ENCODE assay signal across 1 cellular context in the genomic region with DNA sequence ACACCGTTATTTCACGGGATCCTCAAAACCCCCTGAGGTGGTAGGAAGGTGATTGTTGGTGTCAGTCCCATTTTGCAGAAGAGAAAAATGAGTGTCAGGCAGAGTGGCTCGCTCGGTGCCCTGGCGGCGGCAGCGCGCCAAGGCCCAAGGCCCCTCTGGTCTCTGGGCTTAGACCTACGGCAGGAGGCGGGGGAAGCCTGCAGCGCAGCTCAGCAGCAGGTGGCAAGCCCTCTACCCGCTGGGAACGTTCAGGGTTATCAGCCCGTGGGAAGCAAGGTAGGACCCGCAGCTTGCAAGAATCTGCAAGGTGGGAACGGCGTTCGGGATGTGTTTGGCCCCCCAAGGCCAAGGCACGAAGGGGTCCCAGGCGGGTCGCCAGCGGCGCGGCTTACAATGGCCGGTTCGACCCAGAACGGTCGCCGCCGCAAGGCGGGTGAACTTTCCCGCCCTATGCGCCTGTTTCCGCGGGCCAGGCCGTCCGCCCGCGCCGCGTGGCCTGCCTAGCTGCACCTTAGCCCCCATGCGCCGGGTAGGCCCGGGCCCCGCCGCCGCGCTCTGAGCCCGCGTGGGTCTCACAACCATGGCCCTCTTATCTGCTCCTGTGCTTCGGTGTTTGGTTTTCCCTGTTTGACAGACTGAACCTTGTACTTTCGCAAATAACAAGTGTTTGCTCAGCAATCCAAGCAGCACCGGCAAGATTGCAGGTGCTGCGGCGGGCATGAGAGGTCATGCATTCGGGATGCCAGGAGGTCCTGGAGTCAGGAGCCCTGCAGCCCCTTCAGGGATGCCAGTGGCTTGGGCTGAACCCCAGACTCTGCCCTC.
A peak's percentile ranks its signal among the peaks of the same experiment; 100 is the strongest.
TF ChIP-seq lines count a peak whose summit lies in the region.

No MANE protein-coding gene starts in this region.

TF ChIP-seq in HepG2, 621 proteins besides CTCF, POLR2A, EP300 and RAD21 (continued from another document and continues in another):
- no peak for TF ChIP-seq ZBTB40 (IDR thresholded peaks at IDR 0.05)
- TF ChIP-seq ZBTB40 (CRISPR knock-in tag; IDR thresholded peaks at IDR 0.05): peak; percentile 94
- TF ChIP-seq, protein P1, sequence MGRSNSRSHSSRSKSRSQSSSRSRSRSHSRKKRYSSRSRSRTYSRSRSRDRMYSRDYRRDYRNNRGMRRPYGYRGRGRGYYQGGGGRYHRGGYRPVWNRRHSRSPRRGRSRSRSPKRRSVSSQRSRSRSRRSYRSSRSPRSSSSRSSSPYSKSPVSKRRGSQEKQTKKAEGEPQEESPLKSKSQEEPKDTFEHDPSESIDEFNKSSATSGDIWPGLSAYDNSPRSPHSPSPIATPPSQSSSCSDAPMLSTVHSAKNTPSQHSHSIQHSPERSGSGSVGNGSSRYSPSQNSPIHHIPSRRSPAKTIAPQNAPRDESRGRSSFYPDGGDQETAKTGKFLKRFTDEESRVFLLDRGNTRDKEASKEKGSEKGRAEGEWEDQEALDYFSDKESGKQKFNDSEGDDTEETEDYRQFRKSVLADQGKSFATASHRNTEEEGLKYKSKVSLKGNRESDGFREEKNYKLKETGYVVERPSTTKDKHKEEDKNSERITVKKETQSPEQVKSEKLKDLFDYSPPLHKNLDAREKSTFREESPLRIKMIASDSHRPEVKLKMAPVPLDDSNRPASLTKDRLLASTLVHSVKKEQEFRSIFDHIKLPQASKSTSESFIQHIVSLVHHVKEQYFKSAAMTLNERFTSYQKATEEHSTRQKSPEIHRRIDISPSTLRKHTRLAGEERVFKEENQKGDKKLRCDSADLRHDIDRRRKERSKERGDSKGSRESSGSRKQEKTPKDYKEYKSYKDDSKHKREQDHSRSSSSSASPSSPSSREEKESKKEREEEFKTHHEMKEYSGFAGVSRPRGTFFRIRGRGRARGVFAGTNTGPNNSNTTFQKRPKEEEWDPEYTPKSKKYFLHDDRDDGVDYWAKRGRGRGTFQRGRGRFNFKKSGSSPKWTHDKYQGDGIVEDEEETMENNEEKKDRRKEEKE (IDR thresholded peaks at IDR 0.05): no peak
- TF ChIP-seq ZC3H4 (CRISPR knock-in tag; IDR thresholded peaks at IDR 0.05; ENCODE audit: borderline replicate concordance): no peak
- no peak for TF ChIP-seq NFATC3 (CRISPR knock-in tag; IDR thresholded peaks at IDR 0.05)
- peak; percentile 72; the same call in 1 of the 2 replicates for TF ChIP-seq ZNF30 (CRISPR knock-in tag; IDR thresholded peaks at IDR 0.05)
- peak; percentile 99 for TF ChIP-seq ARID5B (CRISPR knock-in tag; IDR thresholded peaks at IDR 0.05)
- TF ChIP-seq SRF (IDR thresholded peaks at IDR 0.05; ENCODE audit: low read depth, low read length): no peak
- no peak; the same call in 1 of the 2 replicates for TF ChIP-seq PRDM10 (CRISPR knock-in tag; IDR thresholded peaks at IDR 0.05; ENCODE audit: low read depth)
- peak; percentile 95 for TF ChIP-seq ARID2 (CRISPR knock-in tag; IDR thresholded peaks at IDR 0.05; ENCODE audit: borderline replicate concordance)
- TF ChIP-seq ARHGAP35 (CRISPR knock-in tag; IDR thresholded peaks at IDR 0.05; ENCODE audit: borderline replicate concordance): peak; percentile 86; the same call in 1 of the 2 replicates
- TF ChIP-seq, protein P2, sequence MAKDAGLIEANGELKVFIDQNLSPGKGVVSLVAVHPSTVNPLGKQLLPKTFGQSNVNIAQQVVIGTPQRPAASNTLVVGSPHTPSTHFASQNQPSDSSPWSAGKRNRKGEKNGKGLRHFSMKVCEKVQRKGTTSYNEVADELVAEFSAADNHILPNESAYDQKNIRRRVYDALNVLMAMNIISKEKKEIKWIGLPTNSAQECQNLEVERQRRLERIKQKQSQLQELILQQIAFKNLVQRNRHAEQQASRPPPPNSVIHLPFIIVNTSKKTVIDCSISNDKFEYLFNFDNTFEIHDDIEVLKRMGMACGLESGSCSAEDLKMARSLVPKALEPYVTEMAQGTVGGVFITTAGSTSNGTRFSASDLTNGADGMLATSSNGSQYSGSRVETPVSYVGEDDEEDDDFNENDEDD (CRISPR knock-in tag; IDR thresholded peaks at IDR 0.05; ENCODE audit: borderline replicate concordance): peak; percentile 95
- TF ChIP-seq ZSCAN22 (CRISPR knock-in tag; IDR thresholded peaks at IDR 0.05): no peak
- peak; percentile 55; the same call in 1 of the 2 replicates for TF ChIP-seq ZNF335 (CRISPR knock-in tag; IDR thresholded peaks at IDR 0.05)
- peak; percentile 95 for TF ChIP-seq MYPOP (CRISPR knock-in tag; IDR thresholded peaks at IDR 0.05)
- TF ChIP-seq SPEN (CRISPR knock-in tag; IDR thresholded peaks at IDR 0.05; ENCODE audit: low read depth): peak; percentile 95
- TF ChIP-seq ATF7-NPFF (CRISPR knock-in tag; IDR thresholded peaks at IDR 0.05; ENCODE audit: low read depth): peak; percentile 98
- no peak for TF ChIP-seq ARID3A (IDR thresholded peaks at IDR 0.05; ENCODE audit: low read depth, low read length)
- TF ChIP-seq GABPA (IDR thresholded peaks at IDR 0.05; ENCODE audit: low read depth, low read length): no peak
- TF ChIP-seq GABPA (CRISPR knock-in tag; IDR thresholded peaks at IDR 0.05; ENCODE audit: low read depth): no peak
- TF ChIP-seq POLR2AphosphoS5 (IDR thresholded peaks at IDR 0.05; ENCODE audit: low read depth, low read length): no peak
- TF ChIP-seq SIX1 (CRISPR knock-in tag; IDR thresholded peaks at IDR 0.05; ENCODE audit: borderline replicate concordance): peak; percentile 87
- TF ChIP-seq HNRNPL (IDR thresholded peaks at IDR 0.05; ENCODE audit: low read depth, low read length): peak; percentile 89
- TF ChIP-seq BCL6 (CRISPR knock-in tag; IDR thresholded peaks at IDR 0.05): peak; percentile 94
- peak; percentile 96 for TF ChIP-seq RCOR2 (CRISPR knock-in tag; IDR thresholded peaks at IDR 0.05)
